Comparison of ENCODE assay signal across 24 cellular contexts in the genomic region with DNA sequence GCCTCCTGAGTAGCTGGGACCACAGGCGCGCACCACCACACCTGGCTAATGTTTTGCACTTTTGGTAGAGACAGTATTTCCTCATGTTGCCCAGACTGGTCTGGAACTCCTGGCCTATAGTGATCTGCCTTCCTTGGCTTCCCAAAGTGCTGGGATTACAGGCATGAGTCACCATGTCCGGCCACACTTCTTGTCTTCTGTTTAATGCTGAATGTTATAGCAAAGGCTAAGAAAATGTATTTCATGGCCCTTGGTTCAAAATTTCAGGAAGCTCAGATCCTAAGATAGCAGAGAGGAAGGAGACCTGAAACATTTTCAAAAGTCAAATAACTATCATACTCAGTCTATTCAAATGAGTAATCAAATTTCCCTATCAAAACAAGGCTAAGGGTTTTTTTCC.
A peak's percentile ranks its signal among the peaks of the same experiment; 100 is the strongest.
DNase-seq lines count a peak whose midpoint lies in the region; TF ChIP-seq lines count a peak whose summit lies in the region.
"Had no signal": no experiment of that assay in that cellular context is flagged by ENCODE, and none has a peak within 500 bp of the region (broad histone marks: within the 10 kb centered on the region; RNA-seq: fewer than 3 reads in every experiment).

No MANE protein-coding gene starts in this region.

- CTCF ChIA-PET in Calu3 (lab: Charles Lee) = interaction anchor here (1.4 kb wide), 1 partner anchor 33 kb away, joined by 3 read pairs; no protein-coding TSS in a partner anchor

- no peaks in the 10 kb centered on the region for H3K9me3 Mint-ChIP-seq in Calu3 (ENCODE audit: low read depth, unreplicated experiment)
- H3K9me3 Mint-ChIP-seq in activated T-helper 2 cell treated with anti-CD3 and anti-CD28 coated beads, Interferon-gamma antibody, Interleukin-2, Interleukin-4, amounts not matched to agents 10 μg/mL and 5 μg/mL and 100 μg/mL, durations not matched to agents 14 hours and 24 hours and 36 hours = no peaks in the 10 kb centered on the region
- H3K9me3 Mint-ChIP-seq: activated naive CD4-positive, alpha-beta T cell treated with anti-CD3 and anti-CD28 coated beads, Interleukin-2, amount 50 U/mL, for 24 hours; nephron progenitor cell had no signal

- H3K36me3 Mint-ChIP-seq in Calu3 (ENCODE audit: insufficient read depth, unreplicated experiment) = peaks cover 5% of the 10 kb centered on the region
- H3K36me3 Mint-ChIP-seq in activated T-helper 2 cell treated with anti-CD3 and anti-CD28 coated beads, Interferon-gamma antibody, Interleukin-2, Interleukin-4, amounts not matched to agents 10 μg/mL and 5 μg/mL and 100 μg/mL, durations not matched to agents 14 hours and 24 hours and 36 hours (ENCODE audit: low read depth) = no peaks in the 10 kb centered on the region
- H3K36me3 Mint-ChIP-seq: activated naive CD4-positive, alpha-beta T cell treated with anti-CD3 and anti-CD28 coated beads, Interleukin-2, amount 50 U/mL, for 24 hours; brain; stimulated activated naive B cell treated with anti-CD40 and anti-IgM and Interleukin-4, amounts not matched to agents 10 μg/mL and 1 μg/mL and 100 μg/mL, for 72 hours had no signal

- no TSS peak for BruUV-seq in Calu3 (replicated peaks; lab: Mats Ljungman, UMichigan)

- H3K4me3 ChIP-seq in MG63 (no peak overlapping the region), brain microvascular endothelial cell (ENCODE audit: low read depth, low read length) (no peak overlapping the region)
- H3K4me3 ChIP-seq: gastroesophageal sphincter, PC-9, SJCRH30 had no signal

- peaks cover 31% of the 10 kb centered on the region for H3K4me1 Mint-ChIP-seq in Calu3 (ENCODE audit: low read depth, unreplicated experiment)
- H3K4me1 Mint-ChIP-seq in activated T-helper 2 cell treated with anti-CD3 and anti-CD28 coated beads, Interferon-gamma antibody, Interleukin-2, Interleukin-4, amounts not matched to agents 10 μg/mL and 5 μg/mL and 100 μg/mL, durations not matched to agents 14 hours and 24 hours and 36 hours (ENCODE audit: low read depth) = no peaks in the 10 kb centered on the region
- H3K4me1 Mint-ChIP-seq: activated naive CD4-positive, alpha-beta T cell treated with anti-CD3 and anti-CD28 coated beads, Interleukin-2, amount 50 U/mL, for 24 hours; stimulated activated naive B cell treated with anti-CD40 and anti-IgM and Interleukin-4, amounts not matched to agents 10 μg/mL and 1 μg/mL and 100 μg/mL, for 72 hours had no signal

- in situ Hi-C loops in brain microvascular endothelial cell (cut with HindIII; ENCODE audit: low pct_ligation_motif_present, low sequenced_read_pairs) = no loop called here

- no peaks in the 10 kb centered on the region for H3K27me3 Mint-ChIP-seq in Calu3 (ENCODE audit: unreplicated experiment)
- H3K27me3 Mint-ChIP-seq in activated T-helper 2 cell treated with anti-CD3 and anti-CD28 coated beads, Interferon-gamma antibody, Interleukin-2, Interleukin-4, amounts not matched to agents 10 μg/mL and 5 μg/mL and 100 μg/mL, durations not matched to agents 14 hours and 24 hours and 36 hours (ENCODE audit: low read depth) = peaks cover 1% of the 10 kb centered on the region
- H3K27me3 Mint-ChIP-seq: activated naive CD4-positive, alpha-beta T cell treated with anti-CD3 and anti-CD28 coated beads, Interleukin-2, amount 50 U/mL, for 24 hours had no signal

- H3K4me3 Mint-ChIP-seq in Calu3 (ENCODE audit: low read depth, unreplicated experiment) = peak overlapping the region; percentile 17
- H3K4me3 Mint-ChIP-seq in activated T-helper 2 cell treated with anti-CD3 and anti-CD28 coated beads, Interferon-gamma antibody, Interleukin-2, Interleukin-4, amounts not matched to agents 10 μg/mL and 5 μg/mL and 100 μg/mL, durations not matched to agents 14 hours and 24 hours and 36 hours (ENCODE audit: low read depth) = no peak overlapping the region
- H3K4me3 Mint-ChIP-seq: activated CD8-positive, alpha-beta T cell treated with anti-CD3 and anti-CD28 coated beads, Interleukin-2, amount 10 ng/mL, durations not matched to agents 7 days and 5 days; activated naive CD4-positive, alpha-beta T cell treated with anti-CD3 and anti-CD28 coated beads, Interleukin-2, amount 50 U/mL, for 24 hours; nephron progenitor cell; stimulated activated naive B cell treated with anti-CD40 and anti-IgM and Interleukin-4, amounts not matched to agents 10 μg/mL and 1 μg/mL and 100 μg/mL, for 72 hours had no signal

- intact Hi-C loops in Calu3 (cut with micrococcal nuclease; ENCODE audit: unreplicated experiment) = no loop called here
- intact Hi-C loops in activated T-helper 2 cell treated with anti-CD3 and anti-CD28 coated beads, Interferon-gamma antibody, Interleukin-2, Interleukin-4, amounts not matched to agents 10 μg/mL and 5 μg/mL and 100 μg/mL, durations not matched to agents 14 hours and 24 hours and 36 hours (cut with micrococcal nuclease) = no loop called here

- no peaks in the 10 kb centered on the region for H3K9me3 ChIP-seq in MG63
- H3K9me3 ChIP-seq: gastroesophageal sphincter, SJCRH30 had no signal

- H3K36me3 ChIP-seq in MG63 (no peaks in the 10 kb centered on the region), brain microvascular endothelial cell (replicated peaks) (no peaks in the 10 kb centered on the region)
- H3K36me3 ChIP-seq: gastroesophageal sphincter, SJCRH30 had no signal

- no peak for TF ChIP-seq CTCF in Calu3 (IDR thresholded peaks at IDR 0.05; ENCODE audit: unreplicated experiment)
- no peak for TF ChIP-seq CTCF in brain microvascular endothelial cell (IDR thresholded peaks at IDR 0.05; ENCODE audit: low read depth, low read length, missing control alignments)

- DNase-seq in Calu3 (no peak), MG63 (peak; percentile 71), brain microvascular endothelial cell (peak; percentile 71), kidney glomerular epithelial cell (lab: John Stamatoyannopoulos, UW) (peak; percentile 34), NCI-H1694 (lab: John Stamatoyannopoulos, UW) (no peak), NCI-H2227 treated with DMSO at 0.1 percent for 48 hours (lab: John Stamatoyannopoulos, UW) (no peak)
- no peak for DNase-seq in activated T-helper 2 cell treated with anti-CD3 and anti-CD28 coated beads, Interferon-gamma antibody, Interleukin-2, Interleukin-4, amounts not matched to agents 10 μg/mL and 5 μg/mL and 100 μg/mL, durations not matched to agents 14 hours and 24 hours and 36 hours (ENCODE audit: low spot score)
- no peak for DNase-seq in stimulated activated CD4-positive, alpha-beta T cell treated with anti-CD3 and anti-CD28 coated beads, Interleukin-15, amount 100 ng/mL, for 24 hours
- DNase-seq: activated CD8-positive, alpha-beta T cell treated with anti-CD3 and anti-CD28 coated beads, Interleukin-2, amount 10 ng/mL, durations not matched to agents 7 days and 5 days; activated T-cell treated with anti-CD3 and anti-CD28 coated beads, Interleukin-2, amount 50 U/mL, for 48 hours; cortex of kidney; DMS79; H7; left colon; MM.1S; NCI-H82; nephron progenitor cell; PC-9; SJCRH30; stimulated activated naive B cell treated with anti-CD40 and anti-IgM and Interleukin-4, amounts not matched to agents 10 μg/mL and 1 μg/mL and 100 μg/mL, for 72 hours; T-helper 2 cell had no signal

- peak overlapping the region; percentile 38 for H3K27ac ChIP-seq in brain microvascular endothelial cell
- H3K27ac ChIP-seq: gastroesophageal sphincter, PC-9, SJCRH30 had no signal

- no peaks in the 10 kb centered on the region for H3K27me3 ChIP-seq in MG63
- H3K27me3 ChIP-seq in brain microvascular endothelial cell (replicated peaks) = no peaks in the 10 kb centered on the region
- H3K27me3 ChIP-seq: gastroesophageal sphincter, SJCRH30 had no signal

- peak overlapping the region; percentile 96 for H3K27ac Mint-ChIP-seq in Calu3 (ENCODE audit: unreplicated experiment)
- no peak overlapping the region for H3K27ac Mint-ChIP-seq in activated T-helper 2 cell treated with anti-CD3 and anti-CD28 coated beads, Interferon-gamma antibody, Interleukin-2, Interleukin-4, amounts not matched to agents 10 μg/mL and 5 μg/mL and 100 μg/mL, durations not matched to agents 14 hours and 24 hours and 36 hours
- H3K27ac Mint-ChIP-seq: activated CD8-positive, alpha-beta T cell treated with anti-CD3 and anti-CD28 coated beads, Interleukin-2, amount 10 ng/mL, durations not matched to agents 7 days and 5 days; activated naive CD4-positive, alpha-beta T cell treated with anti-CD3 and anti-CD28 coated beads, Interleukin-2, amount 50 U/mL, for 24 hours; stimulated activated naive B cell treated with anti-CD40 and anti-IgM and Interleukin-4, amounts not matched to agents 10 μg/mL and 1 μg/mL and 100 μg/mL, for 72 hours had no signal

Comparison
In these comparisons a context has a peak if more than half of its experiments do, and no peak if none do; other contexts are left out.
1. DNase-seq: peak in MG63 (single experiment), brain microvascular endothelial cell (single experiment) and kidney glomerular epithelial cell (single experiment); none in Calu3 (single experiment), activated T-helper 2 cell treated with anti-CD3 and anti-CD28 coated beads, Interferon-gamma antibody, Interleukin-2, Interleukin-4, amounts not matched to agents 10 μg/mL and 5 μg/mL and 100 μg/mL, durations not matched to agents 14 hours and 24 hours and 36 hours (single experiment), NCI-H1694 (single experiment), stimulated activated CD4-positive, alpha-beta T cell treated with anti-CD3 and anti-CD28 coated beads, Interleukin-15, amount 100 ng/mL, for 24 hours (single experiment) and NCI-H2227 treated with DMSO at 0.1 percent for 48 hours (single experiment).